In the genomic region with DNA sequence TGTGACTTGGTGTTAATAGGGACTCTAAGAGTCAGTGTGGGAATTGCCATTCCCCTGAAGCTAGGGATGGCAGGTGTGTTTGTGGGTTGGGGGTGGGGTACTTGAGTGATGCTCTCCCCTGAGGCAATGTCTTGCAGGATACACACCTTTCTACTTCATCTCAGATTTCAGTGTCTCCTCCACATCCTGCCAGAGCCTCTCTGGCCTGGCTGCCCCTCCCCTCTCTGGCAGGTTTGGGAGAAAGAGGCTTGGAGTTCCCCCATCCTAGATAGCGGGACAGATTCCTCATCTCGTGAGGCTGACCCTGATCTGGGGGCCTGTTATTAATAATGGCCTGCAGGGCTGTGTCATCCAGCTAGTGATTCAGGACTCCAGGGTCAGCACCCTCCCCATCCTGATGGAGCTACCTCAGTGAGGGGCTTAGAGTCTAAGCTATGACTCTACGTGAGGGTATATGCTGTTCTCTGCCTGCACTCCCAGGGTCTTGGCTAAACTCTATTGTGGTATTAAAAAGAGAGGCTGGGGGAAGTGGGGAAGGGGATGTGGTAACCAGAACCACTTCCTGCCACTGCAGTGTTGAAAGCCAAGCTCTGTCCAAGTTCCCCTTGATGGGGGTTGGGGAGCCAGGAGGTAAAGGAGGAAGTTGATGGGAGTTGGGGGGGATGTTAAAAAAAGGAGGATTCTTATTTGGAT, we compare ENCODE assay signal across 8 cellular contexts. TPM values are rescaled to one million over a fixed set of nuclear protein-coding genes. Genes with fewer than 3 reads are reported as not detected.
DNase-seq lines count a peak whose midpoint lies in the region; ATAC-seq and TF ChIP-seq lines count a peak whose summit lies in the region.

No MANE protein-coding gene starts in this region.

- H3K4me3 ChIP-seq in left ventricle myocardium inferior (no peak overlapping the region), right cardiac atrium (ENCODE audit: low read length) (no peak overlapping the region), upper lobe of right lung (no peak overlapping the region)

- no peak for DNase-seq in Right ventricle myocardium inferior (ENCODE audit: missing footprints)
- no peak for DNase-seq in left ventricle myocardium inferior
- peak; percentile 94 for DNase-seq in SIG-M5 treated with dmso at 0.1 percent for 504 hours (lab: John Stamatoyannopoulos, UW; ENCODE audit: unreplicated experiment)
- DNase-seq in right cardiac atrium, result peak in 1 of 3 donors; percentile 61
- DNase-seq in upper lobe of right lung, result no peak
- no peak for DNase-seq in T-helper 9 cell

- H3K4me1 ChIP-seq in left ventricle myocardium inferior, result peaks cover 9% of the 10 kb centered on the region
- no peaks in the 10 kb centered on the region for H3K4me1 ChIP-seq in right cardiac atrium (ENCODE audit: control insufficient read depth, insufficient read depth, low read length)
- H3K4me1 ChIP-seq in upper lobe of right lung, result peaks cover 10% of the 10 kb centered on the region

- intact Hi-C loops in Right ventricle myocardium inferior (cut with DNase I), result no loop called here
- intact Hi-C loops in left ventricle myocardium inferior (cut with micrococcal nuclease), result no loop called here
- intact Hi-C loops in right cardiac atrium (cut with DNase I), result no loop called here
- intact Hi-C loops in upper lobe of right lung (cut with DNase I), result no loop called here

- no peaks in the 10 kb centered on the region for H3K9me3 ChIP-seq in left ventricle myocardium inferior (replicated peaks)
- H3K9me3 ChIP-seq in right cardiac atrium (ENCODE audit: control insufficient read depth, low read length), result no peaks in the 10 kb centered on the region
- H3K9me3 ChIP-seq in upper lobe of right lung, result no peaks in the 10 kb centered on the region

- H3K27me3 ChIP-seq in left ventricle myocardium inferior (ENCODE audit: low read depth) (peaks cover 99% of the 10 kb centered on the region), right cardiac atrium (ENCODE audit: control insufficient read depth, insufficient read depth) (peaks cover 2% of the 10 kb centered on the region), upper lobe of right lung (peaks cover 21% of the 10 kb centered on the region)

- TF ChIP-seq CTCF in left ventricle myocardium inferior (IDR thresholded peaks at IDR 0.05; ENCODE audit: borderline replicate concordance) (no peak), upper lobe of right lung (IDR thresholded peaks at IDR 0.05) (no peak)

- WGBS in right cardiac atrium, result 14% methylated on average over 3 of the region's 3 CpGs

- ATAC-seq in Right ventricle myocardium inferior, result peak; percentile 74
- ATAC-seq in right cardiac atrium, result peak; percentile 57 to 62
- ATAC-seq in upper lobe of right lung, result peak; percentile 82
- no peak for ATAC-seq in HG02588 (IDR thresholded peaks at IDR 0.05; ENCODE audit: unreplicated experiment)
- no peak for ATAC-seq in GM18868 (IDR thresholded peaks at IDR 0.05; ENCODE audit: unreplicated experiment)

- H3K36me3 ChIP-seq in left ventricle myocardium inferior, result no peaks in the 10 kb centered on the region
- no peaks in the 10 kb centered on the region for H3K36me3 ChIP-seq in upper lobe of right lung

- H3K27ac ChIP-seq in left ventricle myocardium inferior (replicated peaks) (no peak overlapping the region), right cardiac atrium (ENCODE audit: low read length) (no peak overlapping the region), upper lobe of right lung (no peak overlapping the region)

RNA-seq across cellular contexts. Expression of a gene that starts 3.7 kb away (rescaled TPM):
- total RNA-seq in Right ventricle myocardium inferior (1.1 TPM), left ventricle myocardium inferior (0.58 TPM), right cardiac atrium (under 1 TPM; 0.17 to 0.81 (median 0.27) TPM), upper lobe of right lung (5.5 TPM)
- polyA plus RNA-seq in right cardiac atrium, result 0.16 TPM

RNA-seq across cellular contexts. Expression of a gene that starts 24.1 kb away (rescaled TPM):
- total RNA-seq in Right ventricle myocardium inferior (not detected), left ventricle myocardium inferior (not detected), right cardiac atrium (1 to 10 TPM; 1.1 to 4.7 (median 2.6) TPM), upper lobe of right lung (2.0 TPM)
- 6.6 TPM for polyA plus RNA-seq in right cardiac atrium

RNA-seq across cellular contexts. Expression of a gene that starts 33.0 kb away (rescaled TPM):
- total RNA-seq in Right ventricle myocardium inferior (9.7 TPM), left ventricle myocardium inferior (8.1 TPM), right cardiac atrium (10 to 100 TPM in 1 of 4 donors, 1 to 10 TPM in 3; 8.2 to 10.1 (median 8.6) TPM), upper lobe of right lung (19.1 TPM)
- 6.4 TPM for polyA plus RNA-seq in right cardiac atrium

Comparison
In these comparisons a context has a peak if more than half of its experiments do, and no peak if none do; other contexts are left out.
1. ATAC-seq: peak in Right ventricle myocardium inferior (single experiment), right cardiac atrium (2 of 2) and upper lobe of right lung (single experiment); none in HG02588 (single experiment) and GM18868 (single experiment).